ENCODE assay signal across 8 cellular contexts in the genomic region with DNA sequence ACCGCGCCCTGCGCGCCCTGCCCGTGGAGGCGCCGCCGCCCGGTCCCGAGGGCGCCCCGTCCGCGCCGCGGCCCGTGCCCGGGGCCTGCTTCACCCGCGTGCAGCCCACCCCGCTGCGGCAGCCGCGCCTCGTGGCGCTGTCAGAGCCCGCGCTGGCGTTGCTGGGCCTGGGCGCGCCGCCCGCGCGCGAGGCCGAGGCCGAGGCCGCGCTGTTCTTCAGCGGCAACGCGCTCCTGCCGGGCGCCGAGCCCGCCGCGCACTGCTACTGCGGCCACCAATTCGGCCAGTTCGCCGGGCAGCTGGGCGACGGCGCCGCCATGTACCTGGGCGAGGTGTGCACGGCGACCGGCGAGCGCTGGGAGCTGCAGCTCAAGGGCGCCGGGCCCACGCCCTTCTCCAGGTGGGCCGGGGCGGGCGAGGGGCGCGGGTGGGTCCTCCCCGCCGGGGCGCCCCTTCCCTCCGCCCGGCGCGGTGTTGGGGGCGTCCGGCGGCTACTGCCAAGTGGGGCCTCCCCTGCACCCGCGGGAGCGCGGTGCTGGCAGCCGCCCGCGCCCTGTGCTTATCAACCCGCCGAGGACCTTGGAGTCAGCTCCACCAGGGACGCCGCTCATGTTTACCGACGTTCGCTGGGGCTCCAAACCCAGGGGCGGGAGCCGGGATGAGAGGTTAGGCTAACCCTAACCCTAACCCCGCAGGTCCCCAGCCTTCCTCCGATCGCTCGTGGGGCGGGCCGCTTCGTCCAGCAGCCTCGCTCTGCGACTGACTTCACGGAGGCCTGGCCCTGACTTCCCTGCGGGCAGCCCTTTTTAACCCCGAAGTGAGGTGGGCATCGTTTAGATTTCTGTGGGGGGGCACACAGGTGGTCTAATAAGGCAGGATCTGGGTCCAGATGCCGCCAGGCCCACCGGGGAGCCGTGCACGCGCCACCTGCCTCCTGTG.
DNase-seq lines count a peak whose midpoint lies in the region; ATAC-seq lines count a peak whose summit lies in the region.

No MANE protein-coding gene starts in this region.

- H3K4me1 ChIP-seq in mucosa of stomach (ENCODE audit: control insufficient read depth, insufficient read depth, low read length) = peaks cover 14% of the 10 kb centered on the region

- H3K36me3 ChIP-seq in mucosa of stomach (ENCODE audit: control insufficient read depth, insufficient read depth, low read length) = peaks cover 7% of the 10 kb centered on the region

- H3K27me3 Mint-ChIP-seq in effector memory CD8-positive, alpha-beta T cell = no peaks in the 10 kb centered on the region

- no peaks in the 10 kb centered on the region for H3K27me3 ChIP-seq in mucosa of stomach (ENCODE audit: control insufficient read depth, insufficient read depth, low read length)

- H3K4me1 Mint-ChIP-seq in effector memory CD8-positive, alpha-beta T cell (ENCODE audit: low read depth in 2 of 2) = peaks cover 20 to 21% of the 10 kb centered on the region in 2 donors

- H3K27ac Mint-ChIP-seq in effector memory CD8-positive, alpha-beta T cell = peak overlapping the region; percentile 73 to 83

- H3K36me3 Mint-ChIP-seq in effector memory CD8-positive, alpha-beta T cell (ENCODE audit: insufficient read depth) = peaks cover 30% of the 10 kb centered on the region

- no peaks in the 10 kb centered on the region for H3K9me3 Mint-ChIP-seq in effector memory CD8-positive, alpha-beta T cell

- H3K4me3 ChIP-seq in mucosa of stomach (ENCODE audit: low read length) = peak overlapping the region; percentile 43

- DNase-seq in OCI-M1 (lab: John Stamatoyannopoulos, UW) (peak; percentile 34), NAMALWA (ENCODE audit: low spot score) (no peak), NCI-H1436 treated with DMSO at 0.1 percent for 48 hours (lab: John Stamatoyannopoulos, UW) (no peak)
- no peak for DNase-seq in effector memory CD8-positive, alpha-beta T cell
- DNase-seq in effector CD8-positive, alpha-beta T cell (lab: John Stamatoyannopoulos, UW) = no peak

- H3K9ac ChIP-seq in mucosa of stomach (ENCODE audit: low read length) = peak overlapping the region; percentile 70

- ATAC-seq in GM18520 (IDR thresholded peaks at IDR 0.05; ENCODE audit: unreplicated experiment) (peak; percentile 28), HG02571 (IDR thresholded peaks at IDR 0.05; ENCODE audit: unreplicated experiment) (peak; percentile 27)
- peak; percentile 41 for ATAC-seq in effector memory CD8-positive, alpha-beta T cell (replicated peaks)

- H3K9me3 ChIP-seq in mucosa of stomach (ENCODE audit: control insufficient read depth, low read length) = no peaks in the 10 kb centered on the region

- H3K4me3 Mint-ChIP-seq in effector memory CD8-positive, alpha-beta T cell = peak overlapping the region; percentile 77 to 78
